In genomic region chr4:3708103-3708510, GRCh38 we compare ENCODE assay signal across 11 cellular contexts. TPM values are rescaled to one million over a fixed set of nuclear protein-coding genes. Genes with fewer than 3 reads are reported as not detected.
DNase-seq lines count a peak whose midpoint lies in the region; ATAC-seq and TF ChIP-seq lines count a peak whose summit lies in the region.
"Had no signal": no experiment of that assay in that cellular context is flagged by ENCODE, and none has a peak within 500 bp of the region (broad histone marks: within the 10 kb centered on the region; RNA-seq: fewer than 3 reads in every experiment).

No MANE protein-coding gene starts in this region.

- peaks cover 43% of the 10 kb centered on the region for H3K27me3 ChIP-seq in adipocyte (replicated peaks; ENCODE audit: control insufficient read depth, insufficient read depth, low read length)
- H3K27me3 ChIP-seq in right cardiac atrium (ENCODE audit: control insufficient read depth, insufficient read depth), result no peaks in the 10 kb centered on the region

- H3K27me3 Mint-ChIP-seq in activated T-cell treated with anti-CD3 and anti-CD28 coated beads, Interleukin-2, amount 50 U/mL, for 4 hours (ENCODE audit: low read depth), result peaks cover 20% of the 10 kb centered on the region

- H3K27ac ChIP-seq in right cardiac atrium (ENCODE audit: low read length) (no peak overlapping the region), temporal lobe (ENCODE audit: low read depth, low read length) (peak overlapping the region; percentile 52)

- peak; percentile 35 to 67 for ATAC-seq in right cardiac atrium
- no peak for ATAC-seq in activated T-cell treated with anti-CD3 and anti-CD28 coated beads, Interleukin-2, amount 50 U/mL, for 4 hours

- no peaks in the 10 kb centered on the region for H3K36me3 ChIP-seq in adipocyte (ENCODE audit: control insufficient read depth, insufficient read depth, low read length, severe bottlenecking)

- H3K4me3 Mint-ChIP-seq in activated T-cell treated with anti-CD3 and anti-CD28 coated beads, Interleukin-2, amount 50 U/mL, for 4 hours, result no peak overlapping the region
- H3K4me3 Mint-ChIP-seq: memory B cell had no signal

- H3K4me1 ChIP-seq in adipocyte (ENCODE audit: control insufficient read depth, insufficient read depth, low read length) (no peaks in the 10 kb centered on the region), right cardiac atrium (ENCODE audit: control insufficient read depth, insufficient read depth, low read length) (no peaks in the 10 kb centered on the region)

- intact Hi-C loops in right cardiac atrium (cut with DNase I), result no loop called here

- H3K4me3 ChIP-seq in adipocyte (ENCODE audit: low read length), result no peak overlapping the region
- no peak overlapping the region for H3K4me3 ChIP-seq in right cardiac atrium (ENCODE audit: low read length)
- H3K4me3 ChIP-seq: smooth muscle cell had no signal

- H3K9me3 ChIP-seq in adipocyte (ENCODE audit: control insufficient read depth, low read length), result no peaks in the 10 kb centered on the region
- H3K9me3 ChIP-seq in right cardiac atrium (ENCODE audit: control insufficient read depth, low read length), result no peaks in the 10 kb centered on the region

- no peak overlapping the region for H3K9ac ChIP-seq in adipocyte (ENCODE audit: low read length)

- H3K4me1 Mint-ChIP-seq in activated T-cell treated with anti-CD3 and anti-CD28 coated beads, Interleukin-2, amount 50 U/mL, for 4 hours (ENCODE audit: low read depth), result no peaks in the 10 kb centered on the region

- TF ChIP-seq CTCF in GM13976 (IDR thresholded peaks at IDR 0.05; ENCODE audit: borderline replicate concordance, control extremely low read depth, extremely low read depth, insufficient read depth, missing control alignments), result no peak

- no peaks in the 10 kb centered on the region for H3K36me3 Mint-ChIP-seq in activated T-cell treated with anti-CD3 and anti-CD28 coated beads, Interleukin-2, amount 50 U/mL, for 4 hours (ENCODE audit: insufficient read depth)
- H3K36me3 Mint-ChIP-seq: memory B cell had no signal

- H3K9me3 Mint-ChIP-seq in activated T-cell treated with anti-CD3 and anti-CD28 coated beads, Interleukin-2, amount 50 U/mL, for 4 hours, result no peaks in the 10 kb centered on the region
- H3K9me3 Mint-ChIP-seq: memory B cell had no signal

- in situ Hi-C loops in GM13976 (cut with MboI; ENCODE audit: low sequenced_read_pairs, unreplicated experiment), result no loop called here

- 34% methylated on average over 14 of the region's 14 CpGs for WGBS in right cardiac atrium

- DNase-seq in GM13976 (ENCODE audit: low spot score), result peak; percentile 63
- peak; percentile 75 for DNase-seq in adipocyte (ENCODE audit: low read depth)
- peak; percentile 27 to 70 (median 60) for DNase-seq in right cardiac atrium
- no peak for DNase-seq in UCSD-AML1 (lab: John Stamatoyannopoulos, UW; ENCODE audit: unreplicated experiment)
- no peak for DNase-seq in DMS53 treated with DMSO at 0.1 percent for 48 hours (lab: John Stamatoyannopoulos, UW; ENCODE audit: unreplicated experiment)
- no peak for DNase-seq in activated T-cell treated with anti-CD3 and anti-CD28 coated beads, Interleukin-2, amount 50 U/mL, for 4 hours
- DNase-seq: GDM1, NCI-H345 had no signal

RNA-seq across cellular contexts. Expression of gene ADRA2C, which starts 58.1 kb away (rescaled TPM):
- total RNA-seq in right cardiac atrium, result 1 to 10 TPM; 3.0 to 4.6 (median 3.5) TPM
- 4.8 TPM for polyA plus RNA-seq in right cardiac atrium
- total RNA-seq in temporal lobe, result 1.5 TPM
- not detected for total RNA-seq in activated T-cell treated with anti-CD3 and anti-CD28 coated beads, Interleukin-2, amount 50 U/mL, for 4 hours

Comparison
In these comparisons a context has a peak if more than half of its experiments do, and no peak if none do; other contexts are left out.
1. DNase-seq: peak in GM13976 (single experiment), adipocyte (single experiment) and right cardiac atrium (3 of 3); none in UCSD-AML1 (single experiment), DMS53 treated with DMSO at 0.1 percent for 48 hours (single experiment) and activated T-cell treated with anti-CD3 and anti-CD28 coated beads, Interleukin-2, amount 50 U/mL, for 4 hours (single experiment).
2. ATAC-seq: peak in right cardiac atrium (2 of 2); none in activated T-cell treated with anti-CD3 and anti-CD28 coated beads, Interleukin-2, amount 50 U/mL, for 4 hours (0 of 2).